ENCODE assay signal across 10 cellular contexts in the genomic region with DNA sequence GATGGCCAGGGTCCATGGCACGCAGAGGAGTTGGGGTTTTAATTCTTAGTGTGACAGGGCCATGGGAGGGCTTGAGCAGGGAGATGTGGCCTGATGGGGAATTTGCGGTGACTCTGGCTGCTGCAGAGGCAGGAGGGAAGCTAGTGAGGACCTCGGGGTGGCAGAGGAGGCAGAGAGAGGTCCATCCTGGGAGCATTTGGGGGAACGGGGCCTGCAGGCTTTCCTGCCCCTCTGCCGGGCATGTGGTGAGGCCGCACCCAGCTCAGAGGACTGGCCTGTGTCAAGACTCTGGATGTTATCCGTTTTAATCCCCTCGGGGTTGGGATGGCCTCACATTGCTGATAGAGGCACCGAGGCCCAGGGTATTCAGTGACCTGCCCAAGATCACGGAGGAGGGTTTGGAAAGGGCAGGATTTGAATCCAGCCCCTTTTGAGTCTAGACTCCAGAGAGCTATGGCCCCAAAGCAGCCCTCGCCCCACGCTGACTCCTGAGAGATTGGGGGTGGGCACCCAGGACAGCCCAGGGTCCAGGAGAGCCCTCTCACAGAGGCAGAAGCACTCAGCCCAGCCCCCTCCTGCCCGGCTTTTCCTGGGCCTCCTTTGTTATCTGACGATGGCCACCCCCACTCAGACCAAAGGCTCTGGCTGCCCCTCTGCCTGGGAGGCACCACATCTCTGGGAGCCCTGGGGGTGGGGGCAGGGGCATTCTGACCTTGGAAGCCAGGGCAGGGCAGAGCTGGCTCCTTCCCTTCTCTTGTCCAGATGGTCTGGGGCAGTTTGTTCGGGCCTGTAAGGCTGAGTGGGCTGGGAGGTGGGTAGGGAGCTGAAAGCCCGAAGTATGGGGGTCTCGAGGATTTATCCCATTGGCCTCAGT. TPM values are rescaled to one million over a fixed set of nuclear protein-coding genes. Genes with fewer than 3 reads are reported as not detected.
DNase-seq lines count a peak whose midpoint lies in the region; TF ChIP-seq lines count a peak whose summit lies in the region.
"Had no signal": no experiment of that assay in that cellular context is flagged by ENCODE, and none has a peak within 500 bp of the region (broad histone marks: within the 10 kb centered on the region; RNA-seq: fewer than 3 reads in every experiment).

No MANE protein-coding gene starts in this region.

- no peaks in the 10 kb centered on the region for H3K36me3 Mint-ChIP-seq in activated CD4-positive, alpha-beta T cell treated with anti-CD3 and anti-CD28 coated beads, Interleukin-2, amount 10 ng/mL, durations not matched to agents 7 days and 5 days (ENCODE audit: low read depth)
- no peaks in the 10 kb centered on the region for H3K36me3 Mint-ChIP-seq in activated CD4-positive, alpha-beta T cell treated with anti-CD3 and anti-CD28 coated beads, Interleukin-2, amount 10 ng/mL, durations not matched to agents 24 days and 14 days (ENCODE audit: low read depth)

- H3K27ac ChIP-seq in mesendoderm (ENCODE audit: low read depth, low read length) (no peak overlapping the region), thyroid gland (peak overlapping the region in 2 of 3 donors; percentile 17 to 65), osteoblast (ENCODE audit: low read depth, low read length) (no peak overlapping the region)
- H3K27ac ChIP-seq: ovary had no signal

- H3K4me3 ChIP-seq in mesendoderm (ENCODE audit: low read length) (no peak overlapping the region), thyroid gland (replicated peaks in 1 of 3) (no peak overlapping the region), osteoblast (ENCODE audit: insufficient read depth, low read length) (no peak overlapping the region)
- H3K4me3 ChIP-seq: ovary had no signal

- no peak for DNase-seq in activated CD4-positive, alpha-beta T cell treated with anti-CD3 and anti-CD28 coated beads, Interleukin-2, amount 10 ng/mL, durations not matched to agents 7 days and 5 days
- no peak for DNase-seq in activated CD4-positive, alpha-beta T cell treated with anti-CD3 and anti-CD28 coated beads, Interleukin-2, amount 10 ng/mL, durations not matched to agents 24 days and 14 days
- DNase-seq in amniotic epithelial cell (ENCODE audit: low read depth) = peak; percentile 29
- DNase-seq in mesendoderm = no peak
- no peak for DNase-seq in thyroid gland
- DNase-seq in osteoblast (ENCODE audit: insufficient read length, low spot score, missing footprints) = no peak
- DNase-seq in NOMO-1 treated with DMSO at 0.1 percent for 48 hours (lab: John Stamatoyannopoulos, UW; ENCODE audit: unreplicated experiment) = no peak
- no peak for DNase-seq in OCI-M2 (lab: John Stamatoyannopoulos, UW; ENCODE audit: unreplicated experiment)
- DNase-seq: NCI-H2107, ovary had no signal

- H2BK120ac ChIP-seq in mesendoderm (ENCODE audit: low read depth, low read length) = no peak overlapping the region

- H3K9me3 Mint-ChIP-seq in activated CD4-positive, alpha-beta T cell treated with anti-CD3 and anti-CD28 coated beads, Interleukin-2, amount 10 ng/mL, durations not matched to agents 7 days and 5 days = no peaks in the 10 kb centered on the region
- no peaks in the 10 kb centered on the region for H3K9me3 Mint-ChIP-seq in activated CD4-positive, alpha-beta T cell treated with anti-CD3 and anti-CD28 coated beads, Interleukin-2, amount 10 ng/mL, durations not matched to agents 24 days and 14 days

- H4K8ac ChIP-seq in mesendoderm (ENCODE audit: low read depth, low read length) = no peak overlapping the region

- POLR2A ChIA-PET in activated CD4-positive, alpha-beta T cell treated with anti-CD3 and anti-CD28 coated beads, Interleukin-2, amount 10 ng/mL, durations not matched to agents 7 days and 5 days (lab: Charles Lee) = no interaction called here

- WGBS in mesendoderm (ENCODE audit: extremely low coverage, insufficient coverage, low lambda C conversion rate) = no CpG with 5 or more reads among the region's 17 CpGs
- 62 to 77% methylated on average over 11 to 17 of the region's 17 CpGs for WGBS in thyroid gland, 2 donors

- H2BK5ac ChIP-seq in mesendoderm (ENCODE audit: low read length) = peak overlapping the region; percentile 37

- no peak overlapping the region for H4K5ac ChIP-seq in mesendoderm (ENCODE audit: low read length)

- peaks cover 49% of the 10 kb centered on the region for H3K4me1 Mint-ChIP-seq in activated CD4-positive, alpha-beta T cell treated with anti-CD3 and anti-CD28 coated beads, Interleukin-2, amount 10 ng/mL, durations not matched to agents 7 days and 5 days
- H3K4me1 Mint-ChIP-seq in activated CD4-positive, alpha-beta T cell treated with anti-CD3 and anti-CD28 coated beads, Interleukin-2, amount 10 ng/mL, durations not matched to agents 24 days and 14 days = peaks cover 19% of the 10 kb centered on the region

- H3K4me2 ChIP-seq in mesendoderm (ENCODE audit: low read length) (no peak overlapping the region), osteoblast (ENCODE audit: insufficient read depth, low read length) (no peak overlapping the region)

- H3K18ac ChIP-seq in mesendoderm (ENCODE audit: low read length) = peak overlapping the region; percentile 51

- H3K27me3 Mint-ChIP-seq in activated CD4-positive, alpha-beta T cell treated with anti-CD3 and anti-CD28 coated beads, Interleukin-2, amount 10 ng/mL, durations not matched to agents 7 days and 5 days = no peaks in the 10 kb centered on the region
- H3K27me3 Mint-ChIP-seq in activated CD4-positive, alpha-beta T cell treated with anti-CD3 and anti-CD28 coated beads, Interleukin-2, amount 10 ng/mL, durations not matched to agents 24 days and 14 days = peaks cover 3% of the 10 kb centered on the region

- no peak overlapping the region for H3K4me3 Mint-ChIP-seq in activated CD4-positive, alpha-beta T cell treated with anti-CD3 and anti-CD28 coated beads, Interleukin-2, amount 10 ng/mL, durations not matched to agents 7 days and 5 days
- no peak overlapping the region for H3K4me3 Mint-ChIP-seq in activated CD4-positive, alpha-beta T cell treated with anti-CD3 and anti-CD28 coated beads, Interleukin-2, amount 10 ng/mL, durations not matched to agents 24 days and 14 days

- peak overlapping the region; percentile 91 for H2AK5ac ChIP-seq in mesendoderm (ENCODE audit: low read length)

- no peak for TF ChIP-seq CTCF in thyroid gland (IDR thresholded peaks at IDR 0.05)
- no peak for TF ChIP-seq CTCF in osteoblast (IDR thresholded peaks at IDR 0.05; ENCODE audit: extremely low read depth, low read depth, low read length)

- H3K56ac ChIP-seq in mesendoderm (ENCODE audit: low read length) = peak overlapping the region; percentile 66

- no peak for TF ChIP-seq POLR2A in thyroid gland (IDR thresholded peaks at IDR 0.05)

- H3K9ac ChIP-seq in mesendoderm (ENCODE audit: low read length) = peak overlapping the region; percentile 36

- H3K36me3 ChIP-seq in mesendoderm (ENCODE audit: control insufficient read depth, insufficient read depth, low read length) = no peaks in the 10 kb centered on the region
- no peaks in the 10 kb centered on the region for H3K36me3 ChIP-seq in thyroid gland
- H3K36me3 ChIP-seq in osteoblast (ENCODE audit: insufficient read depth, low read length) = no peaks in the 10 kb centered on the region
- H3K36me3 ChIP-seq: ovary had no signal

- CTCF ChIA-PET in activated CD4-positive, alpha-beta T cell treated with anti-CD3 and anti-CD28 coated beads, Interleukin-2, amount 10 ng/mL, durations not matched to agents 7 days and 5 days (lab: Charles Lee) = interaction anchor here (0.6 to 1.2 kb wide), 2 partner anchors 21 to 707 kb away, joined by 3 to 4 read pairs; no protein-coding TSS in a partner anchor

- H3K27me3 ChIP-seq in mesendoderm (ENCODE audit: insufficient read depth, low read length, poor library complexity) = no peaks in the 10 kb centered on the region
- H3K27me3 ChIP-seq in thyroid gland = no peaks in the 10 kb centered on the region
- no peaks in the 10 kb centered on the region for H3K27me3 ChIP-seq in osteoblast (ENCODE audit: insufficient read depth, low read length)
- H3K27me3 ChIP-seq: ovary had no signal

- H3K79me1 ChIP-seq in mesendoderm (ENCODE audit: low read length) = no peaks in the 10 kb centered on the region

- H3K23ac ChIP-seq in mesendoderm (ENCODE audit: low read length) = peak overlapping the region; percentile 69

- peaks cover 38% of the 10 kb centered on the region for H3K4me1 ChIP-seq in mesendoderm (ENCODE audit: control insufficient read depth, low read depth, low read length)
- H3K4me1 ChIP-seq in thyroid gland = peaks cover 14 to 28% of the 10 kb centered on the region in 2 donors
- peaks cover 5% of the 10 kb centered on the region for H3K4me1 ChIP-seq in osteoblast (ENCODE audit: insufficient read depth, low read length)

- H2AFZ ChIP-seq in osteoblast (ENCODE audit: low read length) = no peak overlapping the region

- H2BK15ac ChIP-seq in mesendoderm (replicated peaks; ENCODE audit: low read depth) = no peak overlapping the region

- H3K4ac ChIP-seq in mesendoderm (ENCODE audit: low read depth, low read length) = peak overlapping the region; percentile 78

- peak overlapping the region; percentile 10 for H3K27ac Mint-ChIP-seq in activated CD4-positive, alpha-beta T cell treated with anti-CD3 and anti-CD28 coated beads, Interleukin-2, amount 10 ng/mL, durations not matched to agents 7 days and 5 days
- no peak overlapping the region for H3K27ac Mint-ChIP-seq in activated CD4-positive, alpha-beta T cell treated with anti-CD3 and anti-CD28 coated beads, Interleukin-2, amount 10 ng/mL, durations not matched to agents 24 days and 14 days

- intact Hi-C loops in activated CD4-positive, alpha-beta T cell treated with anti-CD3 and anti-CD28 coated beads, Interleukin-2, amount 10 ng/mL, durations not matched to agents 24 days and 14 days (cut with micrococcal nuclease) = no loop called here
- intact Hi-C loops in thyroid gland (cut with DNase I) = no loop called here

- no peaks in the 10 kb centered on the region for H4K20me1 ChIP-seq in osteoblast (ENCODE audit: insufficient read depth, low read length)

- H3K9me3 ChIP-seq in thyroid gland (no peaks in the 10 kb centered on the region), osteoblast (ENCODE audit: low read depth, low read length) (no peaks in the 10 kb centered on the region)
- H3K9me3 ChIP-seq: ovary had no signal

- H3K79me2 ChIP-seq in mesendoderm (ENCODE audit: control insufficient read depth, insufficient read depth, low read length) = no peaks in the 10 kb centered on the region
- H3K79me2 ChIP-seq in osteoblast (ENCODE audit: insufficient read depth, low read length) = no peaks in the 10 kb centered on the region

RNA-seq across cellular contexts. Expression of a gene that starts 13.9 kb away (rescaled TPM):
- 10 to 100 TPM; 12.8 to 15.5 TPM for total RNA-seq in activated CD4-positive, alpha-beta T cell treated with anti-CD3 and anti-CD28 coated beads, Interleukin-2, amount 10 ng/mL, durations not matched to agents 7 days and 5 days
- 0.90 and 1.9 TPM in 2 replicates for total RNA-seq in activated CD4-positive, alpha-beta T cell treated with anti-CD3 and anti-CD28 coated beads, Interleukin-2, amount 10 ng/mL, durations not matched to agents 24 days and 14 days
- polyA plus RNA-seq in mesendoderm (2013, experiment 1 of 2) = 2.4 TPM
- 2.4 TPM for polyA plus RNA-seq in mesendoderm (2013, experiment 2 of 2)
- total RNA-seq in thyroid gland (1 to 10 TPM in 2 of 4 donors, under 1 TPM in 2; 0.45 to 1.6 (median 0.90) TPM), osteoblast (under 0.01 TPM in 1 of 2 replicates, not detected in the other)

RNA-seq across cellular contexts. Expression of a gene that starts 31.4 kb away (rescaled TPM):
- 10 to 100 TPM; 34.8 to 40.0 TPM for total RNA-seq in activated CD4-positive, alpha-beta T cell treated with anti-CD3 and anti-CD28 coated beads, Interleukin-2, amount 10 ng/mL, durations not matched to agents 7 days and 5 days
- 53.7 and 54.8 TPM in 2 replicates for total RNA-seq in activated CD4-positive, alpha-beta T cell treated with anti-CD3 and anti-CD28 coated beads, Interleukin-2, amount 10 ng/mL, durations not matched to agents 24 days and 14 days
- 28.6 TPM for polyA plus RNA-seq in mesendoderm (2013, experiment 1 of 2)
- 28.4 TPM for polyA plus RNA-seq in mesendoderm (2013, experiment 2 of 2)
- total RNA-seq in thyroid gland (10 to 100 TPM; 21.4 to 30.5 (median 26.7) TPM), osteoblast (21.8 and 23.5 TPM in 2 replicates)

RNA-seq across cellular contexts. Expression of a gene that starts 49.7 kb away (rescaled TPM):
- 100 to 1,000 TPM; 372 to 437 TPM for total RNA-seq in activated CD4-positive, alpha-beta T cell treated with anti-CD3 and anti-CD28 coated beads, Interleukin-2, amount 10 ng/mL, durations not matched to agents 7 days and 5 days
- 392 and 393 TPM in 2 replicates for total RNA-seq in activated CD4-positive, alpha-beta T cell treated with anti-CD3 and anti-CD28 coated beads, Interleukin-2, amount 10 ng/mL, durations not matched to agents 24 days and 14 days
- polyA plus RNA-seq in mesendoderm (2013, experiment 1 of 2) = 631 TPM
- polyA plus RNA-seq in mesendoderm (2013, experiment 2 of 2) = 629 TPM
- total RNA-seq in thyroid gland (100 to 1,000 TPM; 173 to 273 (median 210) TPM), osteoblast (494 and 590 TPM in 2 replicates)

Comparison
In these comparisons a context has a peak if more than half of its experiments do, and no peak if none do; other contexts are left out.
1. H3K27ac ChIP-seq: peak in thyroid gland (2 of 3); none in mesendoderm (single experiment) and osteoblast (single experiment).